Comparison of ENCODE assay signal across 8 cellular contexts in genomic region chr6:30719356-30719755, GRCh38. TPM values are rescaled to one million over a fixed set of nuclear protein-coding genes. Genes with fewer than 3 reads are reported as not detected.
DNase-seq lines count a peak whose midpoint lies in the region; ATAC-seq, FAIRE-seq and TF ChIP-seq lines count a peak whose summit lies in the region.

No MANE protein-coding gene starts in this region.

- DNase-seq in NT2/D1 (ENCODE audit: low read depth, low spot score) = no peak
- DNase-seq in epithelial cell of esophagus (ENCODE audit: low read depth) = no peak
- DNase-seq in progenitor cell of endocrine pancreas (ENCODE audit: low spot score, unreplicated experiment) = no peak
- no peak for DNase-seq in frontal cortex (ENCODE audit: low spot score in 2 of 2)
- DNase-seq in H4 (ENCODE audit: low spot score) = no peak

- peaks cover 32% of the 10 kb centered on the region for H3K36me3 Mint-ChIP-seq in progenitor cell of endocrine pancreas (ENCODE audit: insufficient read depth)

- ATAC-seq in HG03159 (IDR thresholded peaks at IDR 0.05; ENCODE audit: unreplicated experiment) = no peak
- no peak for ATAC-seq in GM21367 (IDR thresholded peaks at IDR 0.05; ENCODE audit: unreplicated experiment)

- H3K9me3 Mint-ChIP-seq in progenitor cell of endocrine pancreas (ENCODE audit: low read depth) = peaks cover 3% of the 10 kb centered on the region

- peaks cover 19% of the 10 kb centered on the region for H3K36me3 ChIP-seq in ES-I3 (ENCODE audit: insufficient read depth, low read length)
- H3K36me3 ChIP-seq in NT2/D1 (ENCODE audit: insufficient read depth, insufficient read length, low read length) = peaks cover 49% of the 10 kb centered on the region

- no peaks in the 10 kb centered on the region for H3K27me3 Mint-ChIP-seq in progenitor cell of endocrine pancreas

- H3K4me1 ChIP-seq in ES-I3 (ENCODE audit: insufficient read depth, low read length) (0 out of 2 replicates have a peak, but pooled peaks cover 3% of the 10 kb centered on the region), NT2/D1 (ENCODE audit: insufficient read depth, insufficient read length) (peaks cover 3% of the 10 kb centered on the region)

- no peaks in the 10 kb centered on the region for H3K27me3 ChIP-seq in NT2/D1 (ENCODE audit: insufficient read depth, insufficient read length)

- no peak for TF ChIP-seq CTCF in epithelial cell of esophagus (IDR thresholded peaks at IDR 0.05; ENCODE audit: insufficient read depth, low read depth, low read length, missing control alignments)
- no peak for TF ChIP-seq CTCF in progenitor cell of endocrine pancreas (IDR thresholded peaks at IDR 0.05; ENCODE audit: unreplicated experiment)

- H3K4me3 Mint-ChIP-seq in progenitor cell of endocrine pancreas (ENCODE audit: low read depth) = peak overlapping the region; percentile 99

- H3K4me3 ChIP-seq in NT2/D1 (ENCODE audit: insufficient read length, low read depth) = peak overlapping the region; percentile 33
- H3K4me3 ChIP-seq in epithelial cell of esophagus (ENCODE audit: low read length) = peak overlapping the region; percentile 68

- H3K27ac Mint-ChIP-seq in progenitor cell of endocrine pancreas = peak overlapping the region; percentile 98

- FAIRE-seq in frontal cortex (lab: Jason Lieb, UNC) = no peak

- H3K9me3 ChIP-seq in ES-I3 (ENCODE audit: control insufficient read depth, insufficient read depth, low read length) (no peaks in the 10 kb centered on the region), NT2/D1 (ENCODE audit: insufficient read depth, low read length) (no peaks in the 10 kb centered on the region)

- H3K4me1 Mint-ChIP-seq in progenitor cell of endocrine pancreas (ENCODE audit: low read depth) = peaks cover 43% of the 10 kb centered on the region

- H3K9ac ChIP-seq in ES-I3 (ENCODE audit: low read depth, low read length) (peak overlapping the region; percentile 99), NT2/D1 (ENCODE audit: insufficient read length, low read depth) (peak overlapping the region; percentile 74)

RNA-seq across cellular contexts. Expression of gene TUBB, which starts 0.8 kb away (rescaled TPM):
- total RNA-seq in progenitor cell of endocrine pancreas = 1,227 and 1,272 TPM in 2 replicates
- 1,325 TPM for total RNA-seq in frontal cortex
- 1,333 and 1,508 TPM in 2 replicates for total RNA-seq in H4 (2014; rRNA removed; shearing (Covaris generic))

RNA-seq across cellular contexts. Expression of gene MDC1, which starts 2.3 kb away (rescaled TPM):
- 58.5 and 67.6 TPM in 2 replicates for total RNA-seq in progenitor cell of endocrine pancreas
- 4.1 TPM for total RNA-seq in frontal cortex
- 7.8 and 8.7 TPM in 2 replicates for total RNA-seq in H4 (2014; rRNA removed; shearing (Covaris generic))

RNA-seq across cellular contexts. Expression of gene FLOT1, which starts 23.1 kb away (rescaled TPM):
- total RNA-seq in progenitor cell of endocrine pancreas = 111 and 115 TPM in 2 replicates
- 46.9 TPM for total RNA-seq in frontal cortex
- 206 and 213 TPM in 2 replicates for total RNA-seq in H4 (2014; rRNA removed; shearing (Covaris generic))

RNA-seq across cellular contexts. Expression of gene IER3, which starts 25.0 kb away (rescaled TPM):
- total RNA-seq in progenitor cell of endocrine pancreas (22.1 and 23.2 TPM in 2 replicates), frontal cortex (2.4 TPM)
- 53.1 and 58.9 TPM in 2 replicates for total RNA-seq in H4 (2014; rRNA removed; shearing (Covaris generic))

RNA-seq across cellular contexts. Expression of gene NRM, which starts 28.6 kb away (rescaled TPM):
- total RNA-seq in progenitor cell of endocrine pancreas = 35.5 and 37.9 TPM in 2 replicates
- total RNA-seq in frontal cortex = 0.41 TPM
- 15.0 and 20.1 TPM in 2 replicates for total RNA-seq in H4 (2014; rRNA removed; shearing (Covaris generic))
